8 cellular contexts compared by ENCODE assay signal in the genomic region with DNA sequence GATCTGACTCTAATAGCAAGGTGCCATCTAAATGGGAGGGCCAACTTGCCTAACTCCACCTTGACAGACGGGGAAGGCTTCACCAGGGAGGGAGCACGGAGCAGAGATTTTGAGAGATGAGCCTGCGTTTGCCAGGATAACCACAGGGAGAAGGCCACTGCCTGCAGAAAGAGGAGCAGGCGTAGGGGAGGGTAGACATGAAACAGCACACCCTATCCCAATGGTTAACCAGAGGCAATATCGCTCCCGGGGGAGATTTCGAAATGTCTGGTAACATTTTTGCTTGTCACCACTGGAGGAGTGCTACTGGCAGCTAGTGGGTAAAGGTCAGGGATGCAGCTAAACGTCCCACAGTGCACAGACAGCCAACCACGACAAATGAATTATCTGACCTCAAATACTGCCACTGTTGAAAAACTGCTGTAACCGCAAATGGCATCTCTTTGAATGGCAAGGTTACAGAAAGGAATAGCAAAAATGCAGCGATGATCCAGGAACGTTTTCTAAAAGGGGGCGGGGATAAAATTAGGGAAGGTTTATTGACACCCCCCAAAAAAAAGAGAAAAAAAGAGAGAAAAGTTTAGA.
DNase-seq lines count a peak whose midpoint lies in the region; ATAC-seq and FAIRE-seq lines count a peak whose summit lies in the region.

No MANE protein-coding gene starts in this region.

- H3K4me1 Mint-ChIP-seq in effector memory CD8-positive, alpha-beta T cell (ENCODE audit: low read depth in 2 of 2), result peaks cover 12 to 19% of the 10 kb centered on the region in 2 donors
- H3K4me1 Mint-ChIP-seq in naive thymus-derived CD8-positive, alpha-beta T cell, result peaks cover 8 to 30% (median 17%) of the 10 kb centered on the region in 4 donors

- DNase-seq in Daoy (ENCODE audit: low read depth) (peak; percentile 42), SKM-1 (lab: John Stamatoyannopoulos, UW; ENCODE audit: unreplicated experiment) (peak; percentile 44), frontal cortex (ENCODE audit: low spot score in 2 of 2) (no peak), NCI-H2171 treated with DMSO at 0.1 percent for 48 hours (lab: John Stamatoyannopoulos, UW) (no peak)
- DNase-seq in effector memory CD8-positive, alpha-beta T cell, result peak in 1 of 3 experiments; percentile 7
- DNase-seq in naive thymus-derived CD8-positive, alpha-beta T cell, result peak in 2 of 10 donors; percentile 4 to 9

- H3K36me3 Mint-ChIP-seq in effector memory CD8-positive, alpha-beta T cell (ENCODE audit: insufficient read depth), result peaks cover 3% of the 10 kb centered on the region
- peaks cover 0 to 7% (median 6%) of the 10 kb centered on the region in 3 donors for H3K36me3 Mint-ChIP-seq in naive thymus-derived CD8-positive, alpha-beta T cell

- peak; percentile 71 for ATAC-seq in GM19452 (IDR thresholded peaks at IDR 0.05; ENCODE audit: unreplicated experiment)
- ATAC-seq in HG03457 (IDR thresholded peaks at IDR 0.05; ENCODE audit: unreplicated experiment), result peak; percentile 73
- ATAC-seq in effector memory CD8-positive, alpha-beta T cell (replicated peaks), result peak; percentile 81
- peak; percentile 43 to 63 for ATAC-seq in naive thymus-derived CD8-positive, alpha-beta T cell

- FAIRE-seq in frontal cortex (lab: Jason Lieb, UNC), result no peak

- peak overlapping the region; percentile 79 to 84 for H3K4me3 Mint-ChIP-seq in effector memory CD8-positive, alpha-beta T cell
- peak overlapping the region; percentile 64 to 87 (median 80) for H3K4me3 Mint-ChIP-seq in naive thymus-derived CD8-positive, alpha-beta T cell

- H3K9me3 Mint-ChIP-seq in effector memory CD8-positive, alpha-beta T cell, result peaks cover 0 to 2% of the 10 kb centered on the region in 2 donors
- peaks cover 0 to 31% (median 4%) of the 10 kb centered on the region in 9 donors for H3K9me3 Mint-ChIP-seq in naive thymus-derived CD8-positive, alpha-beta T cell

- H3K27me3 Mint-ChIP-seq in effector memory CD8-positive, alpha-beta T cell, result no peaks in the 10 kb centered on the region
- H3K27me3 Mint-ChIP-seq in naive thymus-derived CD8-positive, alpha-beta T cell, result no peaks in the 10 kb centered on the region

- peak overlapping the region; percentile 72 to 86 for H3K27ac Mint-ChIP-seq in effector memory CD8-positive, alpha-beta T cell
- peak overlapping the region in 9 of 10 donors; percentile 15 to 97 (median 73) for H3K27ac Mint-ChIP-seq in naive thymus-derived CD8-positive, alpha-beta T cell

- POLR2A ChIA-PET in naive thymus-derived CD8-positive, alpha-beta T cell (lab: Charles Lee), result interaction anchor here (0.6 to 3.8 kb wide), 7 partner anchors 13 to 215 kb away, joined by 3 to 32 read pairs (median 6); a partner anchor contains a TSS

Comparison
In these comparisons a context has a peak if more than half of its experiments do, and no peak if none do; other contexts are left out.
1. DNase-seq: peak in Daoy (single experiment) and SKM-1 (single experiment); none in frontal cortex (0 of 2) and NCI-H2171 treated with DMSO at 0.1 percent for 48 hours (single experiment).
2. Peak in every context shown above with its lines, with median percentiles within 50 percentile points of each other: ATAC-seq.